9 cellular contexts compared by ENCODE assay signal in genomic region chrX:49167740-49168108, GRCh38. TPM values are rescaled to one million over a fixed set of nuclear protein-coding genes. Genes with fewer than 3 reads are reported as not detected.
DNase-seq lines count a peak whose midpoint lies in the region; ATAC-seq and TF ChIP-seq lines count a peak whose summit lies in the region.
"Had no signal": no experiment of that assay in that cellular context is flagged by ENCODE, and none has a peak within 500 bp of the region (broad histone marks: within the 10 kb centered on the region; RNA-seq: fewer than 3 reads in every experiment).

No MANE protein-coding gene starts in this region.

- 58 to 60% methylated on average over 3 of the region's 3 CpGs for WGBS in heart right ventricle, 2 donors

- H3K36me3 ChIP-seq in heart right ventricle = no peaks in the 10 kb centered on the region
- no peaks in the 10 kb centered on the region for H3K36me3 ChIP-seq in breast epithelium
- no peaks in the 10 kb centered on the region for H3K36me3 ChIP-seq in uterus

- TF ChIP-seq POLR2A in breast epithelium (IDR thresholded peaks at IDR 0.05) = no peak
- TF ChIP-seq POLR2A in uterus (IDR thresholded peaks at IDR 0.05) = no peak

- TF ChIP-seq CTCF in heart right ventricle (IDR thresholded peaks at IDR 0.05) (no peak), breast epithelium (IDR thresholded peaks at IDR 0.05) (no peak), uterus (IDR thresholded peaks at IDR 0.05) (no peak)

- peaks cover 0 to 31% (median 11%) of the 10 kb centered on the region in 9 donors for H3K4me1 ChIP-seq in heart right ventricle
- H3K4me1 ChIP-seq in breast epithelium = no peaks in the 10 kb centered on the region
- peaks cover 55% of the 10 kb centered on the region for H3K4me1 ChIP-seq in mononuclear cell (ENCODE audit: insufficient read depth, low read length)
- no peaks in the 10 kb centered on the region for H3K4me1 ChIP-seq in uterus

- H3K9me3 ChIP-seq in heart right ventricle = peaks cover 0 to 5% (median 0%) of the 10 kb centered on the region in 11 donors
- H3K9me3 ChIP-seq in breast epithelium = no peaks in the 10 kb centered on the region
- no peaks in the 10 kb centered on the region for H3K9me3 ChIP-seq in mononuclear cell (ENCODE audit: low read depth, low read length)
- H3K9me3 ChIP-seq in uterus = no peaks in the 10 kb centered on the region

- ATAC-seq in heart right ventricle (peak in 1 of 8 donors; percentile 11), left cardiac atrium (no peak), GM21423 (IDR thresholded peaks at IDR 0.05; ENCODE audit: unreplicated experiment) (no peak)

- peak overlapping the region; percentile 21 to 56 (median 49) for H3K4me3 ChIP-seq in heart right ventricle
- H3K4me3 ChIP-seq in breast epithelium = peak overlapping the region; percentile 33 to 60 (median 35)
- peak overlapping the region; percentile 37 for H3K4me3 ChIP-seq in mononuclear cell (ENCODE audit: low read length)
- peak overlapping the region; percentile 35 for H3K4me3 ChIP-seq in uterus

- no peak for DNase-seq in heart right ventricle
- DNase-seq in left cardiac atrium = no peak
- DNase-seq in breast epithelium (ENCODE audit: low spot score in 2 of 2) = no peak
- DNase-seq in uterus = no peak
- DNase-seq in activated CD4-positive, CD25-positive, alpha-beta regulatory T cell (lab: John Stamatoyannopoulos, UW) = no peak
- DNase-seq in HuH-7 (ENCODE audit: low spot score) = no peak
- DNase-seq: DMS 273 treated with DMSO at 0.1 percent for 48 hours had no signal

- H3K27me3 ChIP-seq in heart right ventricle = no peaks in the 10 kb centered on the region
- H3K27me3 ChIP-seq in breast epithelium = peaks cover 0 to 8% of the 10 kb centered on the region in 2 donors
- H3K27me3 ChIP-seq in mononuclear cell (ENCODE audit: insufficient read depth, low read length) = no peaks in the 10 kb centered on the region
- no peaks in the 10 kb centered on the region for H3K27me3 ChIP-seq in uterus

- H3K27ac ChIP-seq in heart right ventricle (peak overlapping the region; percentile 84 to 96 (median 94)), breast epithelium (peak overlapping the region; percentile 77 to 92), uterus (peak overlapping the region; percentile 88 to 90)

- intact Hi-C loops in heart right ventricle (cut with DNase I) = loop anchor here in 1 of 10 donors (5.0 kb wide), 1 partner anchor 45 kb away; the partner anchor contains the start of gene GPKOW
- intact Hi-C loops in left cardiac atrium (cut with DNase I) = no loop called here
- intact Hi-C loops in breast epithelium (cut with DNase I; ENCODE audit: low total_unique reads) = no loop called here
- intact Hi-C loops in uterus (cut with DNase I; ENCODE audit: low total_unique reads) = no loop called here

RNA-seq across cellular contexts. Expression of gene PLP2, which starts 4.0 kb away (rescaled TPM):
- 100 to 1,000 TPM in 1 of 10 donors, 10 to 100 TPM in 9; 20.3 to 157 (median 41.2) TPM for total RNA-seq in heart right ventricle
- 100 to 1,000 TPM in 1 of 2 donors, 10 to 100 TPM in 1; 64.6 to 352 TPM for polyA plus RNA-seq in heart right ventricle
- total RNA-seq in left cardiac atrium = 100 to 1,000 TPM in 1 of 2 donors, 10 to 100 TPM in 1; 97.5 to 114 TPM
- total RNA-seq in breast epithelium = 10 to 100 TPM; 23.4 to 27.9 (median 27.8) TPM
- total RNA-seq in mononuclear cell = 53.9 TPM
- 100 to 1,000 TPM in 1 of 4 donors, 10 to 100 TPM in 1, 1 to 10 TPM in 2; 2.6 to 171 (median 23.3) TPM for total RNA-seq in uterus

RNA-seq across cellular contexts. Expression of gene MAGIX, which starts 5.2 kb away (rescaled TPM):
- 1 to 10 TPM; 2.7 to 9.8 (median 4.0) TPM for total RNA-seq in heart right ventricle
- polyA plus RNA-seq in heart right ventricle = 10 to 100 TPM in 1 of 2 donors, 1 to 10 TPM in 1; 5.4 to 13.5 TPM
- total RNA-seq in left cardiac atrium = 1 to 10 TPM; 7.7 to 7.9 TPM
- 10 to 100 TPM in 1 of 3 donors, 1 to 10 TPM in 2; 1.3 to 12.4 (median 4.9) TPM for total RNA-seq in breast epithelium
- total RNA-seq in mononuclear cell = 0.42 TPM
- total RNA-seq in uterus = 10 to 100 TPM in 1 of 4 donors, 1 to 10 TPM in 2, under 1 TPM in 1; 0.77 to 12.4 (median 5.2) TPM

RNA-seq across cellular contexts. Expression of gene PRICKLE3, which starts 18.4 kb away (rescaled TPM):
- 10 to 100 TPM in 3 of 10 donors, 1 to 10 TPM in 7; 6.6 to 14.8 (median 9.4) TPM for total RNA-seq in heart right ventricle
- polyA plus RNA-seq in heart right ventricle = 10 to 100 TPM in 1 of 2 donors, 1 to 10 TPM in 1; 8.8 to 10.8 TPM
- total RNA-seq in left cardiac atrium = 10 to 100 TPM in 1 of 2 donors, 1 to 10 TPM in 1; 9.9 to 14.8 TPM
- 10 to 100 TPM; 13.3 to 14.4 (median 14.0) TPM for total RNA-seq in breast epithelium
- total RNA-seq in mononuclear cell = 3.3 TPM
- total RNA-seq in uterus = 10 to 100 TPM; 14.2 to 17.6 (median 15.8) TPM

RNA-seq across cellular contexts. Expression of gene SYP, which starts 32.3 kb away (rescaled TPM):
- total RNA-seq in heart right ventricle (1 to 10 TPM in 5 of 10 donors, under 1 TPM in 5; 0.59 to 2.0 (median 1.0) TPM), left cardiac atrium (1 to 10 TPM; 1.8 to 2.8 TPM), breast epithelium (1 to 10 TPM; 1.0 to 2.7 (median 1.3) TPM), mononuclear cell (0.42 TPM), uterus (1 to 10 TPM in 3 of 4 donors, not detected in 1; 2.0 to 4.4 (median 3.0) TPM)
- polyA plus RNA-seq in heart right ventricle = 1 to 10 TPM; 1.9 to 2.9 TPM

RNA-seq across cellular contexts. Expression of gene GPKOW, which starts 44.2 kb away (rescaled TPM):
- 10 to 100 TPM; 16.5 to 23.2 (median 20.0) TPM for total RNA-seq in heart right ventricle
- polyA plus RNA-seq in heart right ventricle = 10 to 100 TPM in 1 of 2 donors, 1 to 10 TPM in 1; 6.4 to 28.8 TPM
- 10 to 100 TPM; 17.1 to 19.4 TPM for total RNA-seq in left cardiac atrium
- total RNA-seq in breast epithelium = 10 to 100 TPM; 21.1 to 28.8 (median 27.8) TPM
- total RNA-seq in mononuclear cell = 8.9 TPM
- 10 to 100 TPM in 2 of 4 donors, 1 to 10 TPM in 2; 5.6 to 22.0 (median 12.8) TPM for total RNA-seq in uterus
